In genomic region chrX:107674480-107675364, GRCh38 we compare ENCODE assay signal across 8 cellular contexts. TPM values are rescaled to one million over a fixed set of nuclear protein-coding genes. Genes with fewer than 3 reads are reported as not detected.
A peak's percentile ranks its signal among the peaks of the same experiment; 100 is the strongest.
DNase-seq lines count a peak whose midpoint lies in the region; ATAC-seq and TF ChIP-seq lines count a peak whose summit lies in the region.

No MANE protein-coding gene starts in this region.

- H3K9me3 ChIP-seq in BLaER1 (no peaks in the 10 kb centered on the region), endodermal cell (ENCODE audit: control insufficient read depth, low read length) (no peaks in the 10 kb centered on the region), ovary (no peaks in the 10 kb centered on the region)

- CTCF ChIA-PET in activated B cell treated with CpG ODN at 0.5 μM for 24 hours (lab: Charles Lee) = interaction anchor here (1.0 to 5.3 kb wide), 7 partner anchors 16 to 676 kb away, joined by 3 to 128 read pairs (median 12); partner anchors contain the start of genes NCBP2L and TSC22D3

- H3K4me1 Mint-ChIP-seq in activated B cell treated with CpG ODN at 0.5 μM for 24 hours (peaks cover 64% of the 10 kb centered on the region), endodermal cell (peaks cover 26% of the 10 kb centered on the region)

- TF ChIP-seq CTCF in activated B cell treated with CpG ODN at 0.5 μM for 24 hours (IDR thresholded peaks at IDR 0.05) (no peak), endodermal cell (conservative IDR thresholded peaks at IDR 0.05) (no peak), ovary (IDR thresholded peaks at IDR 0.05) (no peak), GM20000 (IDR thresholded peaks at IDR 0.05; ENCODE audit: extremely low read depth, missing control alignments) (no peak)

- H3K4me3 Mint-ChIP-seq in activated B cell treated with CpG ODN at 0.5 μM for 24 hours = peak overlapping the region; percentile 55
- no peak overlapping the region for H3K4me3 Mint-ChIP-seq in endodermal cell

- no peak for TF ChIP-seq EP300 in ovary (IDR thresholded peaks at IDR 0.05)

- intact Hi-C loops in activated B cell treated with CpG ODN at 0.5 μM for 24 hours (cut with micrococcal nuclease) (loop anchor here (1.0 kb wide), 1 partner anchor 37 kb away; no protein-coding TSS in a partner anchor), ovary (cut with DNase I) (loop anchor here in 3 of 4 donors (2.0 to 5.0 kb wide), 3 partner anchors 38 to 103 kb away; partner anchors contain the start of genes NCBP2L (in 2 of the 3) and TSC22D3 (in 2 of the 3))

- H3K27ac Mint-ChIP-seq in activated B cell treated with CpG ODN at 0.5 μM for 24 hours (peak overlapping the region; percentile 96), endodermal cell (no peak overlapping the region)

- peak overlapping the region; percentile 74 for H3K4me2 ChIP-seq in BLaER1

- WGBS in endodermal cell (ENCODE audit: insufficient coverage in 1 of 2, insufficient read length in 1 of 2), 2 experiments = 85 to 100% methylated on average over 2 to 8 of the region's 9 CpGs
- 36 to 51% (median 41%) methylated on average over 9 of the region's 9 CpGs for WGBS in ovary, 3 donors

- no peak for TF ChIP-seq POLR2A in ovary (IDR thresholded peaks at IDR 0.05)

- H3K27ac ChIP-seq in BLaER1 (no peak overlapping the region), endodermal cell (ENCODE audit: low read depth, low read length) (no peak overlapping the region), ovary (peak overlapping the region; percentile 66 to 85)

- no peaks in the 10 kb centered on the region for H3K36me3 Mint-ChIP-seq in activated B cell treated with CpG ODN at 0.5 μM for 24 hours (ENCODE audit: low read depth)
- no peaks in the 10 kb centered on the region for H3K36me3 Mint-ChIP-seq in endodermal cell (ENCODE audit: low read depth)

- POLR2A ChIA-PET in activated B cell treated with CpG ODN at 0.5 μM for 24 hours (lab: Charles Lee) = interaction anchor here (0.9 to 9.2 kb wide), 8 partner anchors 11 to 101 kb away, joined by 4 to 440 read pairs (median 9); partner anchors contain the start of genes NCBP2L, PRPS1 and TSC22D3

- H3K9ac ChIP-seq in BLaER1 (no peak overlapping the region), endodermal cell (ENCODE audit: extremely low read depth, low read length, poor library complexity, severe bottlenecking) (no peak overlapping the region)

- H3K4me1 ChIP-seq in BLaER1 (peaks cover 74% of the 10 kb centered on the region), endodermal cell (ENCODE audit: control insufficient read depth, insufficient read depth, low read length) (no peaks in the 10 kb centered on the region), ovary (ENCODE audit: insufficient read depth) (peaks cover 2% of the 10 kb centered on the region)

- H4K20me1 ChIP-seq in BLaER1 = peaks cover 47% of the 10 kb centered on the region

- H3K4me3 ChIP-seq in BLaER1 (peak overlapping the region; percentile 34; the same call in 1 of the 2 replicates), endodermal cell (ENCODE audit: low read length) (no peak overlapping the region), ovary (peak overlapping the region; percentile 63)

- peak; percentile 6 for ATAC-seq in GM19455 (IDR thresholded peaks at IDR 0.05; ENCODE audit: unreplicated experiment)
- peak; percentile 14 for ATAC-seq in HG03571 (IDR thresholded peaks at IDR 0.05; ENCODE audit: unreplicated experiment)
- ATAC-seq in activated B cell treated with CpG ODN at 0.5 μM for 24 hours (ENCODE audit: low read depth) = peak; percentile 8

- no peaks in the 10 kb centered on the region for H3K27me3 Mint-ChIP-seq in activated B cell treated with CpG ODN at 0.5 μM for 24 hours
- H3K27me3 Mint-ChIP-seq in endodermal cell (ENCODE audit: insufficient read depth) = peaks cover 52% of the 10 kb centered on the region

- H3K9me3 Mint-ChIP-seq in activated B cell treated with CpG ODN at 0.5 μM for 24 hours (no peaks in the 10 kb centered on the region), endodermal cell (peaks cover 13% of the 10 kb centered on the region)

- DNase-seq in activated B cell treated with CpG ODN at 0.5 μM for 24 hours = no peak
- DNase-seq in endodermal cell = peak; percentile 13
- DNase-seq in ovary = peak in 4 of 5 donors; percentile 38 to 79 (median 56)
- no peak for DNase-seq in NCI-H2227 treated with DMSO at 0.1 percent for 48 hours (lab: John Stamatoyannopoulos, UW)
- no peak for DNase-seq in GM20000 (ENCODE audit: low spot score)

- H3K36me3 ChIP-seq in BLaER1 (no peaks in the 10 kb centered on the region), endodermal cell (ENCODE audit: control insufficient read depth, insufficient read depth, low read length) (no peaks in the 10 kb centered on the region), ovary (no peaks in the 10 kb centered on the region)

- H3K27me3 ChIP-seq in BLaER1 (peaks cover 90% of the 10 kb centered on the region), endodermal cell (ENCODE audit: control insufficient read depth, insufficient read depth, low read length, poor library complexity, severe bottlenecking) (peaks cover 11% of the 10 kb centered on the region), ovary (no peaks in the 10 kb centered on the region)

RNA-seq across cellular contexts. Expression of gene PRPS1, which starts 46.4 kb away (rescaled TPM):
- total RNA-seq in activated B cell treated with CpG ODN at 0.5 μM for 24 hours = 49.7 and 53.8 TPM in 2 replicates
- 10 to 100 TPM; 51.6 to 62.7 TPM for total RNA-seq in endodermal cell
- 54.2 TPM for polyA plus RNA-seq in endodermal cell (2013, experiment 1 of 2)
- 51.2 TPM for polyA plus RNA-seq in endodermal cell (2013, experiment 2 of 2)
- total RNA-seq in ovary = 10 to 100 TPM; 19.6 to 40.9 (median 32.8) TPM
- 10 to 100 TPM; 20.0 to 72.3 TPM for polyA plus RNA-seq in ovary

Comparison
In these comparisons a context has a peak if more than half of its experiments do, and no peak if none do; other contexts are left out.
1. H3K27ac ChIP-seq: peak in ovary (2 of 2); none in BLaER1 (single experiment) and endodermal cell (single experiment).
2. DNase-seq: peak in endodermal cell (single experiment) and ovary (4 of 5); none in activated B cell treated with CpG ODN at 0.5 μM for 24 hours (single experiment), NCI-H2227 treated with DMSO at 0.1 percent for 48 hours (single experiment) and GM20000 (single experiment).
3. Peak in every context shown above with its lines, with median percentiles within 50 percentile points of each other: ATAC-seq.